29 cellular contexts compared by ENCODE assay signal in the genomic region with DNA sequence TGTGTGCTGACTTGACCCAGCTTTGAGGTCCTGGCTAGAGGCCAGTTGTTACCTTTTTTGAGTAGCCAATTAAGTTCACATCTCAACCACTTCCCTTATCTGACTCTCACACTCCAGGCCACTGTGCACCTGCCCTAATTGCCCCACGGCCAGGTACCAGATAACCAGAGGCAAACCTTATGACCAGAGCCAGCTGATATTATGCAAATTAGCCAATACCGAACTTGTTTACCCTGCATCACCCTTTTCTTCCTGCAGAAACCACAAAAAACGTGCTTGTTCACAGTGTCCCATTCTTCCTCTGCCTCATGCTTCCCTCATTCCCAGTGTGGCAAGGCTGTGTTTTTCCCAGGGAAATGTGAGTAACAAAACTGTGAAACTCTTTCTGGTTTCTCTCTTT.
DNase-seq lines count a peak whose midpoint lies in the region; FAIRE-seq and TF ChIP-seq lines count a peak whose summit lies in the region.
"Had no signal": no experiment of that assay in that cellular context is flagged by ENCODE, and none has a peak within 500 bp of the region (broad histone marks: within the 10 kb centered on the region; RNA-seq: fewer than 3 reads in every experiment).

No MANE protein-coding gene starts in this region.

- H3K27me3 ChIP-seq in BE2C: no peaks in the 10 kb centered on the region
- no peaks in the 10 kb centered on the region for H3K27me3 ChIP-seq in trophoblast cell (ENCODE audit: insufficient read depth, low read length)
- H3K27me3 ChIP-seq: BLaER1 treated with 17β-estradiol and CSF1 and Interleukin-3, amounts not matched to agents 10 nM and 100 nM; SJSA1 had no signal

- no peak overlapping the region for H4K91ac ChIP-seq in trophoblast cell (ENCODE audit: low read depth, low read length)

- no peak for FAIRE-seq in RCC 7860 (lab: Jason Lieb, UNC)
- FAIRE-seq: A204.1, GM12891 had no signal

- H3K14ac ChIP-seq in trophoblast cell (ENCODE audit: low read length): no peak overlapping the region

- H4K8ac ChIP-seq in trophoblast cell (ENCODE audit: low read depth, low read length): no peak overlapping the region

- no peak for TF ChIP-seq CTCF in BE2C (IDR thresholded peaks at IDR 0.05; ENCODE audit: low read depth, low read length)

- no peak overlapping the region for H3K4ac ChIP-seq in trophoblast cell (ENCODE audit: low read depth, low read length)

- H4K12ac ChIP-seq in trophoblast cell (ENCODE audit: low read depth, low read length): no peak overlapping the region

- DNase-seq in BE2C (peak; percentile 11), NCI-H146 (lab: John Stamatoyannopoulos, UW) (peak; percentile 16), OCI-M1 (lab: John Stamatoyannopoulos, UW) (peak; percentile 72), trophoblast cell (no peak), RCC 7860 (ENCODE audit: low spot score) (no peak), T-helper 9 cell (no peak)
- DNase-seq in effector CD4-positive, alpha-beta T cell: no peak
- DNase-seq: CD4-positive, alpha-beta T cell; DMS79; EL; GDM1; GOT3; HFFc6; IMR-90; KG1; NCI-H1048; NCI-H1436; NCI-H2029; NCI-H446; NCI-H524 treated with DMSO at 0.1 percent for 48 hours; PC-9; Right ventricle myocardium superior; RPMI8226; T-cell had no signal

- H3K4me2 ChIP-seq in trophoblast cell (ENCODE audit: low read length): no peak overlapping the region
- H3K4me2 ChIP-seq: BLaER1 treated with 17β-estradiol and CSF1 and Interleukin-3, amounts not matched to agents 10 nM and 100 nM; PC-9 had no signal

- H3K4me3 ChIP-seq in BE2C (ENCODE audit: low read depth, low read length) (no peak overlapping the region), trophoblast cell (ENCODE audit: low read depth, low read length) (peak overlapping the region; percentile 25)
- H3K4me3 ChIP-seq: BLaER1 treated with 17β-estradiol and CSF1 and Interleukin-3, amounts not matched to agents 10 nM and 100 nM; HAP-1; PC-9; SJSA1 had no signal

- no peak overlapping the region for H2AFZ ChIP-seq in trophoblast cell (ENCODE audit: insufficient read depth, low read length, poor library complexity)
- H2AFZ ChIP-seq: PC-9 had no signal

- H3K9me3 ChIP-seq in BE2C (no peaks in the 10 kb centered on the region), trophoblast cell (ENCODE audit: insufficient read depth, low read depth, low read length) (no peaks in the 10 kb centered on the region)
- H3K9me3 ChIP-seq: HAP-1, SJSA1 had no signal

- H3K9ac ChIP-seq in trophoblast cell (ENCODE audit: low read length): no peak overlapping the region
- H3K9ac ChIP-seq: BLaER1 treated with 17β-estradiol and CSF1 and Interleukin-3, amounts not matched to agents 10 nM and 100 nM had no signal

- no peak overlapping the region for H2BK12ac ChIP-seq in trophoblast cell (ENCODE audit: low read length)

- no peak overlapping the region for H2AK5ac ChIP-seq in trophoblast cell (ENCODE audit: low read length)

- no peak overlapping the region for H2BK5ac ChIP-seq in trophoblast cell (ENCODE audit: low read depth, low read length, poor library complexity)

- H3K4me1 ChIP-seq in BE2C (no peaks in the 10 kb centered on the region), trophoblast cell (ENCODE audit: control insufficient read depth in 1 of 2, insufficient read depth in 2 of 2, low read length in 2 of 2) (no peaks in the 10 kb centered on the region)
- H3K4me1 ChIP-seq: HAP-1, SJSA1 had no signal

- no peak overlapping the region for H3K18ac ChIP-seq in trophoblast cell (ENCODE audit: low read length)

- no peaks in the 10 kb centered on the region for H3K79me1 ChIP-seq in trophoblast cell (ENCODE audit: low read length)

- no CpG with 5 or more reads among the region's 3 CpGs for WGBS in trophoblast cell (ENCODE audit: extremely low coverage, insufficient coverage, insufficient read length)

- H3K27ac ChIP-seq in trophoblast cell (ENCODE audit: low read depth, low read length): no peak overlapping the region
- H3K27ac ChIP-seq: BLaER1 treated with 17β-estradiol and CSF1 and Interleukin-3, amounts not matched to agents 10 nM and 100 nM; PC-9; SJSA1 had no signal

- no peak overlapping the region for H2BK120ac ChIP-seq in trophoblast cell (ENCODE audit: insufficient read depth, low read length, poor library complexity)

- no peaks in the 10 kb centered on the region for H3K36me3 ChIP-seq in BE2C
- no peaks in the 10 kb centered on the region for H3K36me3 ChIP-seq in trophoblast cell (ENCODE audit: control insufficient read depth in 1 of 2, insufficient read depth in 2 of 2, low read length in 2 of 2)
- H3K36me3 ChIP-seq: BLaER1 treated with 17β-estradiol and CSF1 and Interleukin-3, amounts not matched to agents 10 nM and 100 nM; HAP-1; SJSA1 had no signal

- H3K23ac ChIP-seq in trophoblast cell (ENCODE audit: low read length): no peak overlapping the region

- no peaks in the 10 kb centered on the region for H3K79me2 ChIP-seq in trophoblast cell (ENCODE audit: control insufficient read depth, insufficient read depth, low read length, poor library complexity)

Comparison
In these comparisons a context has a peak if more than half of its experiments do, and no peak if none do; other contexts are left out.
1. DNase-seq: peak in BE2C (single experiment), NCI-H146 (single experiment) and OCI-M1 (single experiment); none in trophoblast cell (0 of 2), RCC 7860 (single experiment), T-helper 9 cell (single experiment) and effector CD4-positive, alpha-beta T cell (single experiment).